Comparison of ENCODE assay signal across 12 cellular contexts in genomic region chr20:10474606-10475184, GRCh38. TPM values are rescaled to one million over a fixed set of nuclear protein-coding genes. Genes with fewer than 3 reads are reported as not detected.
DNase-seq lines count a peak whose midpoint lies in the region; ATAC-seq, FAIRE-seq and TF ChIP-seq lines count a peak whose summit lies in the region.
"Had no signal": no experiment of that assay in that cellular context is flagged by ENCODE, and none has a peak within 500 bp of the region (broad histone marks: within the 10 kb centered on the region; RNA-seq: fewer than 3 reads in every experiment).

No MANE protein-coding gene starts in this region.

- H3K4me3 ChIP-seq in BLaER1 = no peak overlapping the region
- H3K4me3 ChIP-seq in osteoblast (ENCODE audit: insufficient read depth, low read length) = no peak overlapping the region
- no peak overlapping the region for H3K4me3 ChIP-seq in MM.1S (ENCODE audit: low read length)

- DNase-seq in MV-4-11 (lab: John Stamatoyannopoulos, UW) (peak; percentile 85), Right ventricle myocardium inferior (ENCODE audit: missing footprints) (no peak), osteoblast (ENCODE audit: insufficient read length, low spot score, missing footprints) (peak; percentile 45), MM.1S (no peak), urothelium cell line (ENCODE audit: low spot score) (no peak)
- DNase-seq: activated CD4-positive, alpha-beta memory T cell treated with anti-CD3 and anti-CD28 coated beads for 36 hours; islet precursor cell; naive thymus-derived CD8-positive, alpha-beta T cell had no signal

- H2AFZ ChIP-seq in osteoblast (ENCODE audit: low read length) = peak overlapping the region; percentile 79
- no peak overlapping the region for H2AFZ ChIP-seq in MM.1S (ENCODE audit: low read length)

- H3K4me1 ChIP-seq in BLaER1 = peaks cover 36% of the 10 kb centered on the region
- peaks cover 29% of the 10 kb centered on the region for H3K4me1 ChIP-seq in osteoblast (ENCODE audit: insufficient read depth, low read length)
- H3K4me1 ChIP-seq in MM.1S (ENCODE audit: low read length) = peaks cover 15% of the 10 kb centered on the region

- no peaks in the 10 kb centered on the region for H3K9me2 ChIP-seq in MM.1S (replicated peaks; ENCODE audit: insufficient read depth, low read length)

- 0 out of 2 replicates have a peak, but pooled peaks cover 5% of the 10 kb centered on the region for H3F3A ChIP-seq in MM.1S (ENCODE audit: insufficient read depth, low read length)

- peaks cover 7% of the 10 kb centered on the region; the same call in 1 of the 2 replicates for H4K20me1 ChIP-seq in BLaER1
- H4K20me1 ChIP-seq in osteoblast (ENCODE audit: insufficient read depth, low read length) = peaks cover 3% of the 10 kb centered on the region
- no peaks in the 10 kb centered on the region for H4K20me1 ChIP-seq in MM.1S (ENCODE audit: insufficient read depth, low read length)

- FAIRE-seq in urothelium cell line (lab: Jason Lieb, UNC) = no peak

- H3K36me3 ChIP-seq in BLaER1 = peaks cover 4% of the 10 kb centered on the region; the same call in 1 of the 2 replicates
- H3K36me3 ChIP-seq in osteoblast (ENCODE audit: insufficient read depth, low read length) = no peaks in the 10 kb centered on the region
- no peaks in the 10 kb centered on the region for H3K36me3 ChIP-seq in MM.1S (replicated peaks; ENCODE audit: insufficient read depth, low read length)

- peak; percentile 17 for TF ChIP-seq CTCF in osteoblast (IDR thresholded peaks at IDR 0.05; ENCODE audit: extremely low read depth, low read depth, low read length)
- TF ChIP-seq CTCF in MM.1S (IDR thresholded peaks at IDR 0.05; ENCODE audit: low read length) = no peak

- H3K27me3 ChIP-seq in BLaER1 = no peaks in the 10 kb centered on the region
- H3K27me3 ChIP-seq in osteoblast (ENCODE audit: insufficient read depth, low read length) = no peaks in the 10 kb centered on the region
- H3K27me3 ChIP-seq in MM.1S (replicated peaks; ENCODE audit: insufficient read depth, low read length) = no peaks in the 10 kb centered on the region

- H3K9ac ChIP-seq in BLaER1 (no peak overlapping the region), MM.1S (ENCODE audit: low read length) (no peak overlapping the region)
- H3K9ac ChIP-seq: KMS-11 had no signal

- no peaks in the 10 kb centered on the region for H3K9me3 ChIP-seq in BLaER1
- no peaks in the 10 kb centered on the region for H3K9me3 ChIP-seq in osteoblast (ENCODE audit: low read depth, low read length)
- H3K9me3 ChIP-seq in MM.1S (replicated peaks; ENCODE audit: insufficient read depth, low read length) = no peaks in the 10 kb centered on the region

- peaks cover 2% of the 10 kb centered on the region for H3K79me2 ChIP-seq in osteoblast (ENCODE audit: insufficient read depth, low read length)
- H3K79me2 ChIP-seq in MM.1S (ENCODE audit: low read length) = no peaks in the 10 kb centered on the region

- H3K27ac ChIP-seq in BLaER1 (peak overlapping the region; percentile 24; the same call in 1 of the 2 replicates), osteoblast (ENCODE audit: low read depth, low read length) (peak overlapping the region; percentile 79), MM.1S (ENCODE audit: low read length) (no peak overlapping the region)
- H3K27ac ChIP-seq: KMS-11 had no signal

- intact Hi-C loops in Right ventricle myocardium inferior (cut with DNase I) = loop anchor here (10.0 kb wide), 1 partner anchor 140 kb away; no protein-coding TSS in a partner anchor

- H3K4me2 ChIP-seq in BLaER1 (peak overlapping the region; percentile 70), osteoblast (ENCODE audit: insufficient read depth, low read length) (peak overlapping the region; percentile 30), MM.1S (ENCODE audit: low read depth, low read length) (no peak overlapping the region)
- H3K4me2 ChIP-seq: KMS-11 had no signal

- ATAC-seq in Right ventricle myocardium inferior (peak; percentile 72), HG03135 (IDR thresholded peaks at IDR 0.05; ENCODE audit: unreplicated experiment) (no peak), HG03139 (IDR thresholded peaks at IDR 0.05; ENCODE audit: unreplicated experiment) (no peak)
- ATAC-seq: naive thymus-derived CD8-positive, alpha-beta T cell had no signal

RNA-seq across cellular contexts. Expression of gene SLX4IP, which starts 39.6 kb away (rescaled TPM):
- 2.8 TPM for total RNA-seq in Right ventricle myocardium inferior
- total RNA-seq in osteoblast = 4.0 and 4.7 TPM in 2 replicates

RNA-seq across cellular contexts. Expression of gene MKKS, which starts 40.7 kb away (rescaled TPM):
- total RNA-seq in Right ventricle myocardium inferior = 27.4 TPM
- total RNA-seq in osteoblast = 7.6 and 8.8 TPM in 2 replicates

Comparison
In these comparisons a context has a peak if more than half of its experiments do, and no peak if none do; other contexts are left out.
1. DNase-seq: peak in MV-4-11 (single experiment) and osteoblast (single experiment); none in Right ventricle myocardium inferior (single experiment), MM.1S (single experiment) and urothelium cell line (single experiment).